22 cellular contexts compared by ENCODE assay signal in the genomic region with DNA sequence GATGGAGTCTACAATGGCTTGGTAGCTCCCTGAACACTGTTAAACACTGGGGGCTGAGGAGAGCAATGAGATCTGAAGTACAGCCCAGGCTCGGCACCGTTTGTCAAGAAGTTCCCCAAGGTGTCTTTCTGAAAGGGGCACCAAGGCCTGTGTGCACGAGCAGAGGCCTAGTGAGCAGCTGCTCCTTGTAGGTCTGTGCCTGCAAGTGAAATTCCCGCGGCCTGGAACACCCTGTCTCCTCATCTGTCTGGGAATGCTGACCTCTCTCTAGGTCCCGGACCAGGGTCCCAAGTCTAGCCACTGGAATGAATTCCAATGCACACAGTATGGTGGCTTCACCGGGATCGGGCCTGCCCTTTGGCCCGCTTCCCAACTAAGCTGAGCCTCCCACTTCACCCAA.
"Had no signal": no experiment of that assay in that cellular context is flagged by ENCODE, and none has a peak within 500 bp of the region (broad histone marks: within the 10 kb centered on the region; RNA-seq: fewer than 3 reads in every experiment).

No MANE protein-coding gene starts in this region.

- DNase-seq: activated CD4-positive, alpha-beta memory T cell treated with anti-CD3 and anti-CD28 coated beads for 36 hours; activated CD4-positive, alpha-beta T cell treated with anti-CD3 and anti-CD28 coated beads, Interleukin-2, amount 10 ng/mL, durations not matched to agents 7 days and 5 days; activated CD4-positive, CD25-positive, alpha-beta regulatory T cell; activated CD8-positive, alpha-beta memory T cell treated with anti-CD3 and anti-CD28 coated beads for 24 hours; activated gamma-delta T cell; activated naive CD4-positive, alpha-beta T cell treated with anti-CD3 and anti-CD28 coated beads for 36 hours; activated naive CD8-positive, alpha-beta T cell treated with anti-CD3 and anti-CD28 coated beads for 36 hours; activated T-cell treated with anti-CD3 and anti-CD28 coated beads, Interleukin-2, amount 50 U/mL, for 4 hours; Karpas-422; MM.1S; NCI-H1105; NCI-H1436; NCI-H1694 treated with DMSO at 0.1 percent for 48 hours; NCI-H2081; NCI-H510A treated with DMSO at 0.1 percent for 48 hours; NCI-H69; PC-3; SHP77; T-helper 17 cell; T-helper 9 cell had no signal

- H3K4me3 Mint-ChIP-seq: activated CD4-positive, alpha-beta memory T cell treated with anti-CD3 and anti-CD28 coated beads for 36 hours; activated CD4-positive, alpha-beta T cell treated with anti-CD3 and anti-CD28 coated beads, Interleukin-2, amount 10 ng/mL, durations not matched to agents 7 days and 5 days; activated naive CD4-positive, alpha-beta T cell treated with anti-CD3 and anti-CD28 coated beads for 36 hours; activated naive CD8-positive, alpha-beta T cell treated with anti-CD3 and anti-CD28 coated beads for 36 hours; activated T-cell treated with anti-CD3 and anti-CD28 coated beads, Interleukin-2, amount 50 U/mL, for 4 hours; activated T-helper 17 cell treated with anti-CD3 and anti-CD28 coated beads, Interleukin-2, amount 50 U/mL, for 72 hours; T-helper 17 cell had no signal

- H3K27me3 Mint-ChIP-seq: activated CD4-positive, alpha-beta memory T cell treated with anti-CD3 and anti-CD28 coated beads for 36 hours; activated CD4-positive, alpha-beta T cell treated with anti-CD3 and anti-CD28 coated beads, Interleukin-2, amount 10 ng/mL, durations not matched to agents 7 days and 5 days; activated naive CD8-positive, alpha-beta T cell treated with anti-CD3 and anti-CD28 coated beads for 36 hours; activated T-helper 17 cell treated with anti-CD3 and anti-CD28 coated beads, Interleukin-2, amount 50 U/mL, for 72 hours; T-helper 17 cell had no signal

- H3K9me3 Mint-ChIP-seq: activated CD4-positive, alpha-beta memory T cell treated with anti-CD3 and anti-CD28 coated beads for 36 hours; activated CD4-positive, alpha-beta T cell treated with anti-CD3 and anti-CD28 coated beads, Interleukin-2, amount 10 ng/mL, durations not matched to agents 7 days and 5 days; activated naive CD4-positive, alpha-beta T cell treated with anti-CD3 and anti-CD28 coated beads for 36 hours; activated naive CD8-positive, alpha-beta T cell treated with anti-CD3 and anti-CD28 coated beads for 36 hours; activated T-cell treated with anti-CD3 and anti-CD28 coated beads, Interleukin-2, amount 50 U/mL, for 4 hours; activated T-helper 17 cell treated with anti-CD3 and anti-CD28 coated beads, Interleukin-2, amount 50 U/mL, for 72 hours had no signal

- ATAC-seq: activated T-cell treated with anti-CD3 and anti-CD28 coated beads, Interleukin-2, amount 50 U/mL, for 4 hours; activated T-helper 17 cell treated with anti-CD3 and anti-CD28 coated beads, Interleukin-2, amount 50 U/mL, for 72 hours; K562; PC-3; T-helper 17 cell had no signal

- H3K27ac Mint-ChIP-seq: activated CD4-positive, alpha-beta memory T cell treated with anti-CD3 and anti-CD28 coated beads for 36 hours; activated CD4-positive, alpha-beta T cell treated with anti-CD3 and anti-CD28 coated beads, Interleukin-2, amount 10 ng/mL, durations not matched to agents 7 days and 5 days; activated naive CD4-positive, alpha-beta T cell treated with anti-CD3 and anti-CD28 coated beads for 36 hours; activated naive CD8-positive, alpha-beta T cell treated with anti-CD3 and anti-CD28 coated beads for 36 hours; activated T-helper 17 cell treated with anti-CD3 and anti-CD28 coated beads, Interleukin-2, amount 50 U/mL, for 72 hours; T-helper 17 cell had no signal

- H3K4me1 Mint-ChIP-seq: activated T-helper 17 cell treated with anti-CD3 and anti-CD28 coated beads, Interleukin-2, amount 50 U/mL, for 72 hours had no signal

- H3K4me3 ChIP-seq: K562 had no signal
